In the genomic region with DNA sequence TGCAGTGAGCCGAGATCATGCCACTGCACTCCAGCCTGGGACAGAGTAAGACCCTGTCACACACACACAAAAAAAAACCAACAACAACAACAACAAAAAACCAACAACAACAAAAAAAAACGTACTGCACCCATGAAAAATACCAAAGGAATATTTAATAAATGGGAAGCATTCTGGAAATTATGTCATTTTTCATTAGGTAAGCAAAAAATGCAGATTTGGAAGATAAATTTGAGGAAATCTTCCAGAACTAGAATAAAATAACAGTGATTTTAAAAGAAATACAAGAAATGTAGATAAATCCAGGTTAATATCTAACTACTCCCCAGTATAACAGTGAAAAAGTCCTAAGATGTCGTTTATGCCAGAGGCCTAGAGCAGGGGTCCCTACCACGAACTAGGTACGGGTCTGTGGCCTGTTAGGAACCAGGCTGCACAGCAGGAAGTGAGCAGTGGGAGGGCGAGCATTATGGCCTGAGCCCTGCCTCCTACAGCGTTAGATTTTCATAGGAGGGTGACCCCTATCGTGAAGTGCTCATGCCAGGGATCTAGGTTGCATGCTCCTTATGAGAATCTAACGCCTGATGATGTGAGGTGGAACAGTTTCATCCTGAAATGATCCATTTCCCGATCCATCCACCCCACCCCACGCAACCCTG, we compare ENCODE assay signal across 36 cellular contexts.
"Had no signal": no experiment of that assay in that cellular context is flagged by ENCODE, and none has a peak within 500 bp of the region (broad histone marks: within the 10 kb centered on the region; RNA-seq: fewer than 3 reads in every experiment).

No MANE protein-coding gene starts in this region.

- H3K4me1 Mint-ChIP-seq: activated CD4-positive, alpha-beta T cell treated with anti-CD3 and anti-CD28 coated beads for 36 hours; activated CD4-positive, alpha-beta T cell treated with anti-CD3 and anti-CD28 coated beads, Interleukin-2, amount 10 ng/mL, durations not matched to agents 24 days and 14 days; activated CD8-positive, alpha-beta memory T cell treated with anti-CD3 and anti-CD28 coated beads, Interleukin-2, amount 10 ng/mL, durations not matched to agents 7 days and 5 days; T-helper 17 cell had no signal

- H3K4me3 Mint-ChIP-seq: activated CD4-positive, alpha-beta memory T cell treated with anti-CD3 and anti-CD28 coated beads for 36 hours; activated CD4-positive, alpha-beta T cell treated with anti-CD3 and anti-CD28 coated beads for 36 hours; activated CD4-positive, alpha-beta T cell treated with anti-CD3 and anti-CD28 coated beads, Interleukin-2, amount 10 ng/mL, durations not matched to agents 24 days and 14 days; activated CD8-positive, alpha-beta memory T cell treated with anti-CD3 and anti-CD28 coated beads, Interleukin-2, amount 10 ng/mL, durations not matched to agents 7 days and 5 days; activated CD8-positive, alpha-beta T cell treated with anti-CD3 and anti-CD28 coated beads, Interleukin-2, amount 10 ng/mL, durations not matched to agents 7 days and 5 days; activated naive CD8-positive, alpha-beta T cell; activated T-helper 1 cell treated with anti-CD3 and anti-CD28 coated beads, Interleukin-12 subunit alpha, Interleukin-12 subunit beta, Interleukin-2, Interleukin-4 antibody, amounts not matched to agents 30 ng/mL and 10 ng/mL and 1 ng/mL, durations not matched to agents 14 hours and 24 hours and 36 hours; effector memory CD8-positive, alpha-beta T cell; T-helper 17 cell; T-helper 2 cell treated with Interferon-gamma antibody and Interleukin-4, amounts not matched to agents 5 μg/mL and 100 μg/mL, for 36 hours had no signal

- H3K36me3 ChIP-seq: brain microvascular endothelial cell, esophagus muscularis mucosa, gastrocnemius medialis had no signal

- H3K9me3 Mint-ChIP-seq: activated CD4-positive, alpha-beta memory T cell treated with anti-CD3 and anti-CD28 coated beads for 36 hours; activated T-helper 1 cell treated with anti-CD3 and anti-CD28 coated beads, Interleukin-12 subunit alpha, Interleukin-12 subunit beta, Interleukin-2, Interleukin-4 antibody, amounts not matched to agents 30 ng/mL and 10 ng/mL and 1 ng/mL, durations not matched to agents 14 hours and 24 hours and 36 hours; activated T-helper 2 cell treated with anti-CD3 and anti-CD28 coated beads, Interferon-gamma antibody, Interleukin-2, Interleukin-4, amounts not matched to agents 10 μg/mL and 5 μg/mL and 100 μg/mL, durations not matched to agents 14 hours and 24 hours and 36 hours; effector memory CD8-positive, alpha-beta T cell; T-helper 2 cell treated with Interferon-gamma antibody and Interleukin-4, amounts not matched to agents 5 μg/mL and 100 μg/mL, for 36 hours had no signal

- DNase-seq: activated CD4-positive, alpha-beta memory T cell treated with anti-CD3 and anti-CD28 coated beads for 36 hours; activated CD4-positive, alpha-beta T cell treated with anti-CD3 and anti-CD28 coated beads for 36 hours; activated CD4-positive, alpha-beta T cell treated with anti-CD3 and anti-CD28 coated beads, Interleukin-2, amount 10 ng/mL, durations not matched to agents 24 days and 14 days; activated CD4-positive, CD25-positive, alpha-beta regulatory T cell; activated CD4-positive, CD25-positive, alpha-beta regulatory T cell treated with anti-CD3 and anti-CD28 coated beads, Interleukin-2, amount 50 U/mL, for 72 hours; activated CD8-positive, alpha-beta memory T cell treated with anti-CD3 and anti-CD28 coated beads, Interleukin-2, amount 10 ng/mL, durations not matched to agents 7 days and 5 days; activated CD8-positive, alpha-beta memory T cell treated with anti-CD3 and anti-CD28 coated beads, Interleukin-2, amount 50 U/mL, for 4 hours; activated CD8-positive, alpha-beta T cell treated with anti-CD3 and anti-CD28 coated beads, Interleukin-2, amount 10 ng/mL, durations not matched to agents 7 days and 5 days; activated effector memory CD4-positive, alpha-beta T cell treated with anti-CD3 and anti-CD28 coated beads, Interleukin-2, amount 50 U/mL, for 16 hours; activated naive CD4-positive, alpha-beta T cell; activated naive CD4-positive, alpha-beta T cell treated with anti-CD3 and anti-CD28 coated beads, Interleukin-2, amount 50 U/mL, for 16 hours; activated T-cell treated with anti-CD3 and anti-CD28 coated beads, Interleukin-2, amount 50 U/mL, for 1 hour; activated T-cell treated with anti-CD3 and anti-CD28 coated beads, Interleukin-2, amount 50 U/mL, for 48 hours; amniotic stem cell; anterior cingulate cortex; brain microvascular endothelial cell; cortex of kidney; dermis blood vessel endothelial cell; effector CD4-positive, alpha-beta T cell; effector memory CD8-positive, alpha-beta T cell; erythroblast; foreskin keratinocyte; gastrocnemius medialis; glutamatergic neuron; heart left ventricle; T-helper 1 cell; T-helper 17 cell; T1000 had no signal

- H3K4me3 ChIP-seq: esophagus muscularis mucosa, gastrocnemius medialis, heart left ventricle had no signal

- H3K9me3 ChIP-seq: esophagus muscularis mucosa, gastrocnemius medialis, heart left ventricle had no signal

- H3K27ac ChIP-seq: brain microvascular endothelial cell, esophagus muscularis mucosa, foreskin keratinocyte, gastrocnemius medialis, heart left ventricle had no signal

- H3K27me3 Mint-ChIP-seq: activated CD4-positive, alpha-beta memory T cell treated with anti-CD3 and anti-CD28 coated beads for 36 hours; activated CD4-positive, alpha-beta T cell treated with anti-CD3 and anti-CD28 coated beads for 36 hours; activated CD4-positive, alpha-beta T cell treated with anti-CD3 and anti-CD28 coated beads, Interleukin-2, amount 10 ng/mL, durations not matched to agents 24 days and 14 days; activated CD8-positive, alpha-beta memory T cell treated with anti-CD3 and anti-CD28 coated beads, Interleukin-2, amount 10 ng/mL, durations not matched to agents 7 days and 5 days; activated naive CD8-positive, alpha-beta T cell; effector memory CD8-positive, alpha-beta T cell; T-helper 17 cell had no signal

- FAIRE-seq: astrocyte, bronchial epithelial cell, colon had no signal

- H3K27me3 ChIP-seq: brain microvascular endothelial cell, esophagus muscularis mucosa, foreskin keratinocyte, gastrocnemius medialis, heart left ventricle had no signal

- H3K27ac Mint-ChIP-seq: activated CD4-positive, alpha-beta memory T cell treated with anti-CD3 and anti-CD28 coated beads for 36 hours; activated CD4-positive, alpha-beta T cell treated with anti-CD3 and anti-CD28 coated beads for 36 hours; activated CD4-positive, alpha-beta T cell treated with anti-CD3 and anti-CD28 coated beads, Interleukin-2, amount 10 ng/mL, durations not matched to agents 24 days and 14 days; activated CD8-positive, alpha-beta memory T cell treated with anti-CD3 and anti-CD28 coated beads, Interleukin-2, amount 10 ng/mL, durations not matched to agents 7 days and 5 days; activated CD8-positive, alpha-beta T cell treated with anti-CD3 and anti-CD28 coated beads, Interleukin-2, amount 10 ng/mL, durations not matched to agents 7 days and 5 days; activated naive CD8-positive, alpha-beta T cell; activated T-helper 1 cell treated with anti-CD3 and anti-CD28 coated beads, Interleukin-12 subunit alpha, Interleukin-12 subunit beta, Interleukin-2, Interleukin-4 antibody, amounts not matched to agents 30 ng/mL and 10 ng/mL and 1 ng/mL, durations not matched to agents 14 hours and 24 hours and 36 hours; activated T-helper 2 cell treated with anti-CD3 and anti-CD28 coated beads, Interferon-gamma antibody, Interleukin-2, Interleukin-4, amounts not matched to agents 10 μg/mL and 5 μg/mL and 100 μg/mL, durations not matched to agents 14 hours and 24 hours and 36 hours; effector memory CD8-positive, alpha-beta T cell; T-helper 17 cell; T-helper 2 cell treated with Interferon-gamma antibody and Interleukin-4, amounts not matched to agents 5 μg/mL and 100 μg/mL, for 36 hours had no signal

- ATAC-seq: activated CD4-positive, alpha-beta T cell treated with anti-CD3 and anti-CD28 coated beads for 36 hours; activated CD8-positive, alpha-beta memory T cell treated with anti-CD3 and anti-CD28 coated beads, Interleukin-2, amount 10 ng/mL, durations not matched to agents 7 days and 5 days; activated CD8-positive, alpha-beta T cell treated with anti-CD3 and anti-CD28 coated beads, Interleukin-2, amount 10 ng/mL, durations not matched to agents 7 days and 5 days; effector memory CD8-positive, alpha-beta T cell; foreskin keratinocyte; gastrocnemius medialis; heart left ventricle; T-helper 17 cell had no signal

- H3K4me1 ChIP-seq: esophagus muscularis mucosa, foreskin keratinocyte, gastrocnemius medialis, heart left ventricle had no signal
